ENCODE assay signal across 24 cellular contexts in the genomic region with DNA sequence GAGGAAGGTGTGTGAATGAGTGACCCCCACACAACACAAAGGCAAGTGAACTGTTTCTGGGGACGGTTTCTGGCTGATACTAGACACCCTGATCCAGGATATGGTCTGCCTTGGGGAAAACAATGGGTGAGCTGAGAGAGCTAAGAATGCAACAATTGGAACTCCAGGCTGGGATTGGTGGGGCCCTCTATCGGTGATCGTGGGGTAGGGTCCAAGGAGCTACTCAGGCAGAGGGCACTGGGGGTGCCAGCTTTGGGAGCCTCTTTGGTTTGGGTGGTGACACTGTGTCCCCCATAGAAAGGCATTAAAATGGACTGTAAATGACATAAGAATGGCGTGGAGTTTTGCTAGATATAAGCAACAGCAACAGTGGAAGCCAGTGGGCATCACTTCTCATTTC.
A peak's percentile ranks its signal among the peaks of the same experiment; 100 is the strongest.
DNase-seq lines count a peak whose midpoint lies in the region; ATAC-seq and TF ChIP-seq lines count a peak whose summit lies in the region.
"Had no signal": no experiment of that assay in that cellular context is flagged by ENCODE, and none has a peak within 500 bp of the region (broad histone marks: within the 10 kb centered on the region; RNA-seq: fewer than 3 reads in every experiment).

No MANE protein-coding gene starts in this region.

- no peaks in the 10 kb centered on the region for H3K4me1 Mint-ChIP-seq in activated CD4-positive, alpha-beta T cell treated with anti-CD3 and anti-CD28 coated beads for 36 hours
- H3K4me1 Mint-ChIP-seq in endothelial cell (ENCODE audit: unreplicated experiment) (peaks cover 7% of the 10 kb centered on the region), type B pancreatic cell (ENCODE audit: unreplicated experiment) (peaks cover 14% of the 10 kb centered on the region)
- H3K4me1 Mint-ChIP-seq: activated naive CD8-positive, alpha-beta T cell treated with anti-CD3 and anti-CD28 coated beads, Interleukin-2, amount 10 ng/mL, durations not matched to agents 7 days and 5 days; activated T-helper 17 cell treated with anti-CD3 and anti-CD28 coated beads, Interleukin-2, amount 50 U/mL, for 72 hours; B cell; memory B cell; natural killer cell; stimulated activated naive CD8-positive, alpha-beta T cell treated with anti-CD3 and anti-CD28 coated beads, Interleukin-15, amount 100 ng/mL, for 72 hours had no signal

- BruUV-seq in A673 (replicated peaks; lab: Mats Ljungman, UMichigan) = no TSS peak

- no peaks in the 10 kb centered on the region for H3K36me3 ChIP-seq in A673 (ENCODE audit: insufficient read depth, low read length, poor library complexity, severe bottlenecking)
- H3K36me3 ChIP-seq: brain microvascular endothelial cell, transverse colon had no signal

- no peak overlapping the region for H3K27ac ChIP-seq in A673 (ENCODE audit: low read depth, low read length, poor library complexity, severe bottlenecking)
- H3K27ac ChIP-seq: brain microvascular endothelial cell, transverse colon had no signal

- no peaks in the 10 kb centered on the region for H3K36me3 Mint-ChIP-seq in activated CD4-positive, alpha-beta T cell treated with anti-CD3 and anti-CD28 coated beads for 36 hours (ENCODE audit: low read depth)
- H3K36me3 Mint-ChIP-seq in endothelial cell (ENCODE audit: low read depth, unreplicated experiment) (no peaks in the 10 kb centered on the region), type B pancreatic cell (no peaks in the 10 kb centered on the region)
- H3K36me3 Mint-ChIP-seq: activated naive CD8-positive, alpha-beta T cell treated with anti-CD3 and anti-CD28 coated beads, Interleukin-2, amount 10 ng/mL, durations not matched to agents 7 days and 5 days; memory B cell; natural killer cell had no signal

- CTCF ChIA-PET in activated CD4-positive, alpha-beta T cell treated with anti-CD3 and anti-CD28 coated beads for 36 hours (lab: Charles Lee) = interaction anchor here (0.8 kb wide), 1 partner anchor 91 kb away, joined by 3 read pairs; no protein-coding TSS in a partner anchor
- CTCF ChIA-PET in A673 (lab: Charles Lee) = no interaction called here

- POLR2A ChIA-PET in activated CD4-positive, alpha-beta T cell treated with anti-CD3 and anti-CD28 coated beads for 36 hours (lab: Charles Lee) = no interaction called here
- POLR2A ChIA-PET in A673 (lab: Charles Lee; ENCODE audit: low non-redundant PET) = no interaction called here

- H3K4me1 ChIP-seq in A673 (ENCODE audit: insufficient read depth, low read length, poor library complexity, severe bottlenecking) = peaks cover 16% of the 10 kb centered on the region

- TF ChIP-seq RAD21 in Ishikawa (IDR thresholded peaks at IDR 0.05; ENCODE audit: low read depth) = 0 out of 2 replicates have a peak, but pooled peaks have one; percentile 14

- intact Hi-C loops in activated CD4-positive, alpha-beta T cell treated with anti-CD3 and anti-CD28 coated beads for 36 hours (cut with DNase I, micrococcal nuclease) = no loop called here
- intact Hi-C loops in A673 (cut with micrococcal nuclease; ENCODE audit: unreplicated experiment) = no loop called here

- H3K9me3 ChIP-seq in A673 (ENCODE audit: low read depth, low read length, poor library complexity, severe bottlenecking) = no peaks in the 10 kb centered on the region
- H3K9me3 ChIP-seq: transverse colon had no signal

- peaks cover 19% of the 10 kb centered on the region for H3K27me3 Mint-ChIP-seq in activated CD4-positive, alpha-beta T cell treated with anti-CD3 and anti-CD28 coated beads for 36 hours
- H3K27me3 Mint-ChIP-seq in endothelial cell (ENCODE audit: unreplicated experiment) = no peaks in the 10 kb centered on the region
- H3K27me3 Mint-ChIP-seq in type B pancreatic cell = peaks cover 3% of the 10 kb centered on the region
- H3K27me3 Mint-ChIP-seq: dendritic cell treated with granulocyte-macrophage colony-stimulating factor and Interleukin-4, amounts not matched to agents 40 ng/mL and 50 ng/mL, for 4 days had no signal

- no peak overlapping the region for H3K27ac Mint-ChIP-seq in activated CD4-positive, alpha-beta T cell treated with anti-CD3 and anti-CD28 coated beads for 36 hours
- no peak overlapping the region for H3K27ac Mint-ChIP-seq in endothelial cell (ENCODE audit: unreplicated experiment)
- H3K27ac Mint-ChIP-seq in type B pancreatic cell = no peak overlapping the region
- H3K27ac Mint-ChIP-seq: activated naive CD8-positive, alpha-beta T cell treated with anti-CD3 and anti-CD28 coated beads, Interleukin-2, amount 10 ng/mL, durations not matched to agents 7 days and 5 days; activated T-helper 17 cell treated with anti-CD3 and anti-CD28 coated beads, Interleukin-2, amount 50 U/mL, for 72 hours; B cell; dendritic cell treated with granulocyte-macrophage colony-stimulating factor and Interleukin-4, amounts not matched to agents 40 ng/mL and 50 ng/mL, for 4 days; memory B cell; natural killer cell; stimulated activated naive CD8-positive, alpha-beta T cell treated with anti-CD3 and anti-CD28 coated beads, Interleukin-15, amount 100 ng/mL, for 72 hours had no signal

- no peak overlapping the region for H3K4me3 ChIP-seq in A673 (ENCODE audit: low read depth, low read length, poor library complexity, severe bottlenecking)
- H3K4me3 ChIP-seq: transverse colon had no signal

- no peak for ATAC-seq in activated CD4-positive, alpha-beta T cell treated with anti-CD3 and anti-CD28 coated beads for 36 hours
- ATAC-seq: activated T-helper 17 cell treated with anti-CD3 and anti-CD28 coated beads, Interleukin-2, amount 50 U/mL, for 72 hours; natural killer cell had no signal

- H3K9me3 Mint-ChIP-seq in activated CD4-positive, alpha-beta T cell treated with anti-CD3 and anti-CD28 coated beads for 36 hours (ENCODE audit: low read depth) = no peaks in the 10 kb centered on the region
- H3K9me3 Mint-ChIP-seq in endothelial cell (ENCODE audit: unreplicated experiment) = no peaks in the 10 kb centered on the region
- no peaks in the 10 kb centered on the region for H3K9me3 Mint-ChIP-seq in type B pancreatic cell
- H3K9me3 Mint-ChIP-seq: activated naive CD8-positive, alpha-beta T cell treated with anti-CD3 and anti-CD28 coated beads, Interleukin-2, amount 10 ng/mL, durations not matched to agents 7 days and 5 days; activated T-helper 17 cell treated with anti-CD3 and anti-CD28 coated beads, Interleukin-2, amount 50 U/mL, for 72 hours; dendritic cell treated with granulocyte-macrophage colony-stimulating factor and Interleukin-4, amounts not matched to agents 40 ng/mL and 50 ng/mL, for 4 days; memory B cell; natural killer cell; stimulated activated naive CD8-positive, alpha-beta T cell treated with anti-CD3 and anti-CD28 coated beads, Interleukin-15, amount 100 ng/mL, for 72 hours had no signal

- TF ChIP-seq CTCF in endothelial cell (IDR thresholded peaks at IDR 0.05; ENCODE audit: unreplicated experiment) = peak; percentile 57
- TF ChIP-seq CTCF in type B pancreatic cell (conservative IDR thresholded peaks at IDR 0.05) = peak; percentile 18
- no peak for TF ChIP-seq CTCF in A673 (conservative IDR thresholded peaks at IDR 0.05; ENCODE audit: low read depth, low read length)
- no peak for TF ChIP-seq CTCF in GM20000 (IDR thresholded peaks at IDR 0.05; ENCODE audit: extremely low read depth, missing control alignments)

- DNase-seq in activated CD4-positive, alpha-beta T cell treated with anti-CD3 and anti-CD28 coated beads for 36 hours = peak; percentile 4
- DNase-seq in activated CD4-positive, alpha-beta T cell treated with anti-CD3 and anti-CD28 coated beads for 4 hours = no peak
- peak; percentile 34 for DNase-seq in endothelial cell (ENCODE audit: low spot score)
- DNase-seq in type B pancreatic cell (ENCODE audit: extremely low spot score, unreplicated experiment) = no peak
- DNase-seq in A673 (ENCODE audit: low spot score) = no peak
- DNase-seq in GM20000 (ENCODE audit: low spot score) = no peak
- no peak for DNase-seq in NCI-H510A treated with DMSO at 0.1 percent for 48 hours (lab: John Stamatoyannopoulos, UW)
- DNase-seq: 8988T; activated naive CD8-positive, alpha-beta T cell treated with anti-CD3 and anti-CD28 coated beads, Interleukin-2, amount 10 ng/mL, durations not matched to agents 7 days and 5 days; brain microvascular endothelial cell; EL; foreskin melanocyte; hypothalamus; natural killer cell; NCI-H187 treated with DMSO at 0.1 percent for 48 hours; posterior cingulate gyrus; Right ventricle myocardium superior; stimulated activated naive CD8-positive, alpha-beta T cell treated with anti-CD3 and anti-CD28 coated beads, Interleukin-15, amount 100 ng/mL, for 72 hours; transverse colon had no signal

- no peaks in the 10 kb centered on the region for H3K27me3 ChIP-seq in A673 (replicated peaks; ENCODE audit: insufficient read depth, low read depth, low read length, poor library complexity)
- H3K27me3 ChIP-seq: brain microvascular endothelial cell, transverse colon had no signal

- TF ChIP-seq EP300 in Ishikawa (IDR thresholded peaks at IDR 0.05; ENCODE audit: borderline replicate concordance) = no peak

- H3K4me3 Mint-ChIP-seq in activated CD4-positive, alpha-beta T cell treated with anti-CD3 and anti-CD28 coated beads for 36 hours = no peak overlapping the region
- no peak overlapping the region for H3K4me3 Mint-ChIP-seq in endothelial cell (ENCODE audit: unreplicated experiment)
- no peak overlapping the region for H3K4me3 Mint-ChIP-seq in type B pancreatic cell
- H3K4me3 Mint-ChIP-seq: activated naive CD8-positive, alpha-beta T cell treated with anti-CD3 and anti-CD28 coated beads, Interleukin-2, amount 10 ng/mL, durations not matched to agents 7 days and 5 days; activated T-helper 17 cell treated with anti-CD3 and anti-CD28 coated beads, Interleukin-2, amount 50 U/mL, for 72 hours; B cell; dendritic cell treated with granulocyte-macrophage colony-stimulating factor and Interleukin-4, amounts not matched to agents 40 ng/mL and 50 ng/mL, for 4 days; memory B cell; natural killer cell; stimulated activated naive CD8-positive, alpha-beta T cell treated with anti-CD3 and anti-CD28 coated beads, Interleukin-15, amount 100 ng/mL, for 72 hours had no signal

TF ChIP-seq in Ishikawa, 13 proteins besides CTCF, POLR2A, EP300 and RAD21 (continues in another document):
- TF ChIP-seq FOXM1 (IDR thresholded peaks at IDR 0.05; ENCODE audit: borderline replicate concordance, low read depth) (no peak), TEAD4 (IDR thresholded peaks at IDR 0.05) (no peak), CREB1 (IDR thresholded peaks at IDR 0.05; ENCODE audit: low read depth) (no peak), CEBPB (IDR thresholded peaks at IDR 0.05) (no peak), TCF12 (IDR thresholded peaks at IDR 0.05; ENCODE audit: low read depth) (no peak), ZBTB7A (IDR thresholded peaks at IDR 0.05; ENCODE audit: low read depth) (no peak), YY1 (IDR thresholded peaks at IDR 0.05; ENCODE audit: low read depth) (no peak)
- TF ChIP-seq, protein P1, sequence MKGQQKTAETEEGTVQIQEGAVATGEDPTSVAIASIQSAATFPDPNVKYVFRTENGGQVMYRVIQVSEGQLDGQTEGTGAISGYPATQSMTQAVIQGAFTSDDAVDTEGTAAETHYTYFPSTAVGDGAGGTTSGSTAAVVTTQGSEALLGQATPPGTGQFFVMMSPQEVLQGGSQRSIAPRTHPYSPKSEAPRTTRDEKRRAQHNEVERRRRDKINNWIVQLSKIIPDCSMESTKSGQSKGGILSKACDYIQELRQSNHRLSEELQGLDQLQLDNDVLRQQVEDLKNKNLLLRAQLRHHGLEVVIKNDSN (IDR thresholded peaks at IDR 0.05) = no peak

Comparison
In these comparisons a context has a peak if more than half of its experiments do, and no peak if none do; other contexts are left out.
1. DNase-seq: peak in activated CD4-positive, alpha-beta T cell treated with anti-CD3 and anti-CD28 coated beads for 36 hours (single experiment) and endothelial cell (single experiment); none in activated CD4-positive, alpha-beta T cell treated with anti-CD3 and anti-CD28 coated beads for 4 hours (0 of 2), type B pancreatic cell (single experiment), A673 (single experiment), GM20000 (single experiment) and NCI-H510A treated with DMSO at 0.1 percent for 48 hours (single experiment).
2. CTCF ChIP-seq: peak in endothelial cell (single experiment) and type B pancreatic cell (single experiment); none in A673 (single experiment) and GM20000 (single experiment).